ENCODE assay signal across 23 cellular contexts in genomic region chr10:86195521-86195920, GRCh38.
"Had no signal": no experiment of that assay in that cellular context is flagged by ENCODE, and none has a peak within 500 bp of the region (broad histone marks: within the 10 kb centered on the region; RNA-seq: fewer than 3 reads in every experiment).

No MANE protein-coding gene starts in this region.

- H3K9me3 ChIP-seq: gastrocnemius medialis, heart left ventricle, left lung, ovary, sigmoid colon, transverse colon had no signal

- H3K4me3 ChIP-seq: dorsolateral prefrontal cortex, gastrocnemius medialis, heart left ventricle, hepatocyte, left lung, ovary, sigmoid colon, transverse colon had no signal

- H3K36me3 ChIP-seq: gastrocnemius medialis, heart left ventricle, left lung, ovary, sigmoid colon, transverse colon had no signal

- H3K79me2 ChIP-seq: hepatocyte had no signal

- H3K4me1 ChIP-seq: gastrocnemius medialis, heart left ventricle, left lung, sigmoid colon, transverse colon had no signal

- H3K27me3 ChIP-seq: dorsolateral prefrontal cortex, gastrocnemius medialis, heart left ventricle, hepatocyte, left lung, ovary, sigmoid colon, transverse colon had no signal

- H2AFZ ChIP-seq: hepatocyte had no signal

- H3K27ac ChIP-seq: dorsolateral prefrontal cortex, epithelial cell of prostate, gastrocnemius medialis, heart left ventricle, hepatocyte, left lung, ovary, sigmoid colon, transverse colon had no signal

- DNase-seq: cerebellar nuclear complex; effector CD4-positive, alpha-beta T cell; foreskin fibroblast; gastrocnemius medialis; heart left ventricle; left cardiac atrium; left lung; mammary epithelial cell; mesendoderm; naive thymus-derived CD8-positive, alpha-beta T cell; nephron progenitor cell; occipital lobe; ovary; retina; sigmoid colon; stimulated activated CD4-positive, alpha-beta T cell treated with anti-CD3 and anti-CD28 coated beads, Interleukin-2, amount 100 ng/mL, for 24 hours; stimulated activated CD4-positive, alpha-beta T cell treated with anti-CD3 and anti-CD28 coated beads, Interleukin-4, amount 100 ng/mL, for 24 hours; stimulated activated naive CD4-positive, alpha-beta T cell treated with Interleukin-2 at 50 U/mL for 16 hours; substantia nigra; transverse colon had no signal

- H3K4me2 ChIP-seq: hepatocyte had no signal
